ENCODE assay signal across 1 cellular context in the genomic region with DNA sequence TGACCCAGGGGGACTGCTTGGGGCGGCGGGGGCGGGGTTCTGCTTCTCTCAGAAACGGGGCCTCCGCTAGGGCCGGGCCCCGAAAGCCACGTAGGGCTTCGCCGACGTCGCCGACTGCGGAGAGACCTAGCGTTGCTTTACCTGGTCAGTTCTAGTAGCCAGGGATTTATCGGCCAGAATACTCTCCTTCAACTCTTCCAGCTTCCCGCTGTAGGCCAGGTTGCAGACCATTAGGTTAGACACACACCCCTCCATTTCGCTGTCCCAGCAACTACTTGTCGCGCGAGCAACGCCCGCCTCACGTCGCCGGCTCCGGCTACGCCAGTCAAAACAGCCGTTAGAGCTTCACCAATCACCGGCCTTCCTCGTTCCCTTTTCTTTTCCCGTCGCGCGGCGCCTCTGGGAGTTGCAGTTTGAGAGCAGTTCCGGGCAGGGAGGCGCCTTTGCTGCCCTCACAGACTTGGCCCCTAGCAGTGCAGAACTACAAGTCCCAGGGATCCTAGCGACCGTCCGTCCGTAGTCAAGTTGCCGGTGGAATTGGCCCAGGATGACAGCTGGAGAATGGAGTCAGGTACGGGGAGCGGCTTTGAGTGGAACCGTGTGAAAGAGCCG.
A peak's percentile ranks its signal among the peaks of the same experiment; 100 is the strongest.
TF ChIP-seq lines count a peak whose summit lies in the region.

A gene with protein sequence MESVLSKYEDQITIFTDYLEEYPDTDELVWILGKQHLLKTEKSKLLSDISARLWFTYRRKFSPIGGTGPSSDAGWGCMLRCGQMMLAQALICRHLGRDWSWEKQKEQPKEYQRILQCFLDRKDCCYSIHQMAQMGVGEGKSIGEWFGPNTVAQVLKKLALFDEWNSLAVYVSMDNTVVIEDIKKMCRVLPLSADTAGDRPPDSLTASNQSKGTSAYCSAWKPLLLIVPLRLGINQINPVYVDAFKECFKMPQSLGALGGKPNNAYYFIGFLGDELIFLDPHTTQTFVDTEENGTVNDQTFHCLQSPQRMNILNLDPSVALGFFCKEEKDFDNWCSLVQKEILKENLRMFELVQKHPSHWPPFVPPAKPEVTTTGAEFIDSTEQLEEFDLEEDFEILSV (plus strand): TSS at position 513 of the 612 bp plus-strand sequence. CDS start 49 bp downstream, at position 562.
A gene with protein sequence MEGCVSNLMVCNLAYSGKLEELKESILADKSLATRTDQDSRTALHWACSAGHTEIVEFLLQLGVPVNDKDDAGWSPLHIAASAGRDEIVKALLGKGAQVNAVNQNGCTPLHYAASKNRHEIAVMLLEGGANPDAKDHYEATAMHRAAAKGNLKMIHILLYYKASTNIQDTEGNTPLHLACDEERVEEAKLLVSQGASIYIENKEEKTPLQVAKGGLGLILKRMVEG (minus strand): TSS at position 277 of the 612 bp plus-strand sequence. CDS start 22 bp downstream, at position 255.

TF ChIP-seq in HEK293, 187 proteins besides CTCF, POLR2A, EP300 and RAD21 (continued from another document and continues in another):
- TF ChIP-seq ZNF16 (tag by site-specific recombination; IDR thresholded peaks at IDR 0.05; ENCODE audit: low read depth) (no peak), ZNF654 (tag by site-specific recombination; IDR thresholded peaks at IDR 0.05; ENCODE audit: low read depth) (no peak), KLF16 (tag by site-specific recombination; IDR thresholded peaks at IDR 0.05) (peak; percentile 72), ZFP37 (tag by site-specific recombination; IDR thresholded peaks at IDR 0.05) (no peak), ZNF211 (tag by site-specific recombination; IDR thresholded peaks at IDR 0.05; ENCODE audit: low read depth) (no peak), ZNF600 (tag by site-specific recombination; IDR thresholded peaks at IDR 0.05) (no peak), SP2 (tag by site-specific recombination; IDR thresholded peaks at IDR 0.05) (peak; percentile 90), BCL11A (tag by site-specific recombination; IDR thresholded peaks at IDR 0.05; ENCODE audit: low read depth) (no peak), ZNF214 (tag by site-specific recombination; IDR thresholded peaks at IDR 0.05; ENCODE audit: borderline replicate concordance) (no peak), SALL2 (tag by site-specific recombination; IDR thresholded peaks at IDR 0.05; ENCODE audit: borderline replicate concordance) (no peak), ZNF121 (tag by site-specific recombination; IDR thresholded peaks at IDR 0.05) (no peak), ZNF133 (tag by site-specific recombination; IDR thresholded peaks at IDR 0.05) (no peak), SETDB1 (IDR thresholded peaks at IDR 0.05; ENCODE audit: insufficient read length, low read length) (no peak), GLIS2 (tag by site-specific recombination; IDR thresholded peaks at IDR 0.05) (peak; percentile 89), ZIC2 (tag by site-specific recombination; IDR thresholded peaks at IDR 0.05) (no peak), ZNF473 (tag by site-specific recombination; IDR thresholded peaks at IDR 0.05) (no peak), ZFP69B (tag by site-specific recombination; IDR thresholded peaks at IDR 0.05) (no peak), ZNF146 (tag by site-specific recombination; IDR thresholded peaks at IDR 0.05) (no peak), EGR2 (tag by site-specific recombination; IDR thresholded peaks at IDR 0.05; ENCODE audit: low read depth) (no peak), KLF9 (tag by site-specific recombination; IDR thresholded peaks at IDR 0.05; ENCODE audit: low read depth) (peak; percentile 85), ZNF155 (tag by site-specific recombination; IDR thresholded peaks at IDR 0.05) (no peak), ZNF624 (tag by site-specific recombination; IDR thresholded peaks at IDR 0.05) (no peak), ZNF596 (tag by site-specific recombination; IDR thresholded peaks at IDR 0.05) (no peak)
- TF ChIP-seq, protein P1, sequence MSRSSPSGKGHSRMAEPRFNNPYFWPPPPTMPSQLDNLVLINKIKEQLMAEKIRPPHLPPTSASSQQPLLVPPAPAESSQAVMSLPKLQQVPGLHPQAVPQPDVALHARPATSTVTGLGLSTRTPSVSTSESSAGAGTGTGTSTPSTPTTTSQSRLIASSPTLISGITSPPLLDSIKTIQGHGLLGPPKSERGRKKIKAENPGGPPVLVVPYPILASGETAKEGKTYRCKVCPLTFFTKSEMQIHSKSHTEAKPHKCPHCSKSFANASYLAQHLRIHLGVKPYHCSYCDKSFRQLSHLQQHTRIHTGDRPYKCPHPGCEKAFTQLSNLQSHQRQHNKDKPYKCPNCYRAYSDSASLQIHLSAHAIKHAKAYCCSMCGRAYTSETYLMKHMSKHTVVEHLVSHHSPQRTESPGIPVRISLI (tag by site-specific recombination; IDR thresholded peaks at IDR 0.05) = no peak
- TF ChIP-seq, protein P2, sequence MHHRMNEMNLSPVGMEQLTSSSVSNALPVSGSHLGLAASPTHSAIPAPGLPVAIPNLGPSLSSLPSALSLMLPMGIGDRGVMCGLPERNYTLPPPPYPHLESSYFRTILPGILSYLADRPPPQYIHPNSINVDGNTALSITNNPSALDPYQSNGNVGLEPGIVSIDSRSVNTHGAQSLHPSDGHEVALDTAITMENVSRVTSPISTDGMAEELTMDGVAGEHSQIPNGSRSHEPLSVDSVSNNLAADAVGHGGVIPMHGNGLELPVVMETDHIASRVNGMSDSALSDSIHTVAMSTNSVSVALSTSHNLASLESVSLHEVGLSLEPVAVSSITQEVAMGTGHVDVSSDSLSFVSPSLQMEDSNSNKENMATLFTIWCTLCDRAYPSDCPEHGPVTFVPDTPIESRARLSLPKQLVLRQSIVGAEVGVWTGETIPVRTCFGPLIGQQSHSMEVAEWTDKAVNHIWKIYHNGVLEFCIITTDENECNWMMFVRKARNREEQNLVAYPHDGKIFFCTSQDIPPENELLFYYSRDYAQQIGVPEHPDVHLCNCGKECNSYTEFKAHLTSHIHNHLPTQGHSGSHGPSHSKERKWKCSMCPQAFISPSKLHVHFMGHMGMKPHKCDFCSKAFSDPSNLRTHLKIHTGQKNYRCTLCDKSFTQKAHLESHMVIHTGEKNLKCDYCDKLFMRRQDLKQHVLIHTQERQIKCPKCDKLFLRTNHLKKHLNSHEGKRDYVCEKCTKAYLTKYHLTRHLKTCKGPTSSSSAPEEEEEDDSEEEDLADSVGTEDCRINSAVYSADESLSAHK (tag by site-specific recombination; IDR thresholded peaks at IDR 0.05) = no peak
- TF ChIP-seq, protein P3, sequence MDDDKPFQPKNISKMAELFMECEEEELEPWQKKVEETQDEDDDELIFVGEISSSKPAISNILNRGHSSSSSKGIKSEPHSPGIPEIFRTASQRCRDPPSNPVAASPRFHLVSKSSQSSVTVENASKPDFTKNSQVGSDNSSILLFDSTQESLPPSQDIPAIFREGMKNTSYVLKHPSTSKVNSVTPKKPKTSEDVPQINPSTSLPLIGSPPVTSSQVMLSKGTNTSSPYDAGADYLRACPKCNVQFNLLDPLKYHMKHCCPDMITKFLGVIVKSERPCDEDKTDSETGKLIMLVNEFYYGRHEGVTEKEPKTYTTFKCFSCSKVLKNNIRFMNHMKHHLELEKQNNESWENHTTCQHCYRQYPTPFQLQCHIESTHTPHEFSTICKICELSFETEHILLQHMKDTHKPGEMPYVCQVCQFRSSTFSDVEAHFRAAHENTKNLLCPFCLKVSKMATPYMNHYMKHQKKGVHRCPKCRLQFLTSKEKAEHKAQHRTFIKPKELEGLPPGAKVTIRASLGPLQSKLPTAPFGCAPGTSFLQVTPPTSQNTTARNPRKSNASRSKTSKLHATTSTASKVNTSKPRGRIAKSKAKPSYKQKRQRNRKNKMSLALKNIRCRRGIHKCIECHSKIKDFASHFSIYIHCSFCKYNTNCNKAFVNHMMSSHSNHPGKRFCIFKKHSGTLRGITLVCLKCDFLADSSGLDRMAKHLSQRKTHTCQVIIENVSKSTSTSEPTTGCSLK (tag by site-specific recombination; IDR thresholded peaks at IDR 0.05) = no peak
- TF ChIP-seq, protein P4, sequence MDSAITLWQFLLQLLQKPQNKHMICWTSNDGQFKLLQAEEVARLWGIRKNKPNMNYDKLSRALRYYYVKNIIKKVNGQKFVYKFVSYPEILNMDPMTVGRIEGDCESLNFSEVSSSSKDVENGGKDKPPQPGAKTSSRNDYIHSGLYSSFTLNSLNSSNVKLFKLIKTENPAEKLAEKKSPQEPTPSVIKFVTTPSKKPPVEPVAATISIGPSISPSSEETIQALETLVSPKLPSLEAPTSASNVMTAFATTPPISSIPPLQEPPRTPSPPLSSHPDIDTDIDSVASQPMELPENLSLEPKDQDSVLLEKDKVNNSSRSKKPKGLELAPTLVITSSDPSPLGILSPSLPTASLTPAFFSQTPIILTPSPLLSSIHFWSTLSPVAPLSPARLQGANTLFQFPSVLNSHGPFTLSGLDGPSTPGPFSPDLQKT (IDR thresholded peaks at IDR 0.05; ENCODE audit: borderline replicate concordance, low read depth, low read length) = no peak
- TF ChIP-seq, protein P5, sequence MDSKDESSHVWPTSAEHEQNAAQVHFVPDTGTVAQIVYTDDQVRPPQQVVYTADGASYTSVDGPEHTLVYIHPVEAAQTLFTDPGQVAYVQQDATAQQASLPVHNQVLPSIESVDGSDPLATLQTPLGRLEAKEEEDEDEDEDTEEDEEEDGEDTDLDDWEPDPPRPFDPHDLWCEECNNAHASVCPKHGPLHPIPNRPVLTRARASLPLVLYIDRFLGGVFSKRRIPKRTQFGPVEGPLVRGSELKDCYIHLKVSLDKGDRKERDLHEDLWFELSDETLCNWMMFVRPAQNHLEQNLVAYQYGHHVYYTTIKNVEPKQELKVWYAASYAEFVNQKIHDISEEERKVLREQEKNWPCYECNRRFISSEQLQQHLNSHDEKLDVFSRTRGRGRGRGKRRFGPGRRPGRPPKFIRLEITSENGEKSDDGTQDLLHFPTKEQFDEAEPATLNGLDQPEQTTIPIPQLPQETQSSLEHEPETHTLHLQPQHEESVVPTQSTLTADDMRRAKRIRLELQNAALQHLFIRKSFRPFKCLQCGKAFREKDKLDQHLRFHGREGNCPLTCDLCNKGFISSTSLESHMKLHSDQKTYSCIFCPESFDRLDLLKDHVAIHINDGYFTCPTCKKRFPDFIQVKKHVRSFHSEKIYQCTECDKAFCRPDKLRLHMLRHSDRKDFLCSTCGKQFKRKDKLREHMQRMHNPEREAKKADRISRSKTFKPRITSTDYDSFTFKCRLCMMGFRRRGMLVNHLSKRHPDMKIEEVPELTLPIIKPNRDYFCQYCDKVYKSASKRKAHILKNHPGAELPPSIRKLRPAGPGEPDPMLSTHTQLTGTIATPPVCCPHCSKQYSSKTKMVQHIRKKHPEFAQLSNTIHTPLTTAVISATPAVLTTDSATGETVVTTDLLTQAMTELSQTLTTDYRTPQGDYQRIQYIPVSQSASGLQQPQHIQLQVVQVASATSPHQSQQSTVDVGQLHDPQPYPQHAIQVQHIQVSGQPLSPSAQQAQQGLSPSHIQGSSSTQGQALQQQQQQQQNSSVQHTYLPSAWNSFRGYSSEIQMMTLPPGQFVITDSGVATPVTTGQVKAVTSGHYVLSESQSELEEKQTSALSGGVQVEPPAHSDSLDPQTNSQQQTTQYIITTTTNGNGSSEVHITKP (tag by site-specific recombination; IDR thresholded peaks at IDR 0.05) = peak; percentile 93
- TF ChIP-seq, protein P6, sequence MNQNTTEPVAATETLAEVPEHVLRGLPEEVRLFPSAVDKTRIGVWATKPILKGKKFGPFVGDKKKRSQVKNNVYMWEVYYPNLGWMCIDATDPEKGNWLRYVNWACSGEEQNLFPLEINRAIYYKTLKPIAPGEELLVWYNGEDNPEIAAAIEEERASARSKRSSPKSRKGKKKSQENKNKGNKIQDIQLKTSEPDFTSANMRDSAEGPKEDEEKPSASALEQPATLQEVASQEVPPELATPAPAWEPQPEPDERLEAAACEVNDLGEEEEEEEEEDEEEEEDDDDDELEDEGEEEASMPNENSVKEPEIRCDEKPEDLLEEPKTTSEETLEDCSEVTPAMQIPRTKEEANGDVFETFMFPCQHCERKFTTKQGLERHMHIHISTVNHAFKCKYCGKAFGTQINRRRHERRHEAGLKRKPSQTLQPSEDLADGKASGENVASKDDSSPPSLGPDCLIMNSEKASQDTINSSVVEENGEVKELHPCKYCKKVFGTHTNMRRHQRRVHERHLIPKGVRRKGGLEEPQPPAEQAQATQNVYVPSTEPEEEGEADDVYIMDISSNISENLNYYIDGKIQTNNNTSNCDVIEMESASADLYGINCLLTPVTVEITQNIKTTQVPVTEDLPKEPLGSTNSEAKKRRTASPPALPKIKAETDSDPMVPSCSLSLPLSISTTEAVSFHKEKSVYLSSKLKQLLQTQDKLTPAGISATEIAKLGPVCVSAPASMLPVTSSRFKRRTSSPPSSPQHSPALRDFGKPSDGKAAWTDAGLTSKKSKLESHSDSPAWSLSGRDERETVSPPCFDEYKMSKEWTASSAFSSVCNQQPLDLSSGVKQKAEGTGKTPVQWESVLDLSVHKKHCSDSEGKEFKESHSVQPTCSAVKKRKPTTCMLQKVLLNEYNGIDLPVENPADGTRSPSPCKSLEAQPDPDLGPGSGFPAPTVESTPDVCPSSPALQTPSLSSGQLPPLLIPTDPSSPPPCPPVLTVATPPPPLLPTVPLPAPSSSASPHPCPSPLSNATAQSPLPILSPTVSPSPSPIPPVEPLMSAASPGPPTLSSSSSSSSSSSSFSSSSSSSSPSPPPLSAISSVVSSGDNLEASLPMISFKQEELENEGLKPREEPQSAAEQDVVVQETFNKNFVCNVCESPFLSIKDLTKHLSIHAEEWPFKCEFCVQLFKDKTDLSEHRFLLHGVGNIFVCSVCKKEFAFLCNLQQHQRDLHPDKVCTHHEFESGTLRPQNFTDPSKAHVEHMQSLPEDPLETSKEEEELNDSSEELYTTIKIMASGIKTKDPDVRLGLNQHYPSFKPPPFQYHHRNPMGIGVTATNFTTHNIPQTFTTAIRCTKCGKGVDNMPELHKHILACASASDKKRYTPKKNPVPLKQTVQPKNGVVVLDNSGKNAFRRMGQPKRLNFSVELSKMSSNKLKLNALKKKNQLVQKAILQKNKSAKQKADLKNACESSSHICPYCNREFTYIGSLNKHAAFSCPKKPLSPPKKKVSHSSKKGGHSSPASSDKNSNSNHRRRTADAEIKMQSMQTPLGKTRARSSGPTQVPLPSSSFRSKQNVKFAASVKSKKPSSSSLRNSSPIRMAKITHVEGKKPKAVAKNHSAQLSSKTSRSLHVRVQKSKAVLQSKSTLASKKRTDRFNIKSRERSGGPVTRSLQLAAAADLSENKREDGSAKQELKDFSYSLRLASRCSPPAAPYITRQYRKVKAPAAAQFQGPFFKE (tag by site-specific recombination; IDR thresholded peaks at IDR 0.05; ENCODE audit: borderline replicate concordance) = no peak
- TF ChIP-seq, protein P7, sequence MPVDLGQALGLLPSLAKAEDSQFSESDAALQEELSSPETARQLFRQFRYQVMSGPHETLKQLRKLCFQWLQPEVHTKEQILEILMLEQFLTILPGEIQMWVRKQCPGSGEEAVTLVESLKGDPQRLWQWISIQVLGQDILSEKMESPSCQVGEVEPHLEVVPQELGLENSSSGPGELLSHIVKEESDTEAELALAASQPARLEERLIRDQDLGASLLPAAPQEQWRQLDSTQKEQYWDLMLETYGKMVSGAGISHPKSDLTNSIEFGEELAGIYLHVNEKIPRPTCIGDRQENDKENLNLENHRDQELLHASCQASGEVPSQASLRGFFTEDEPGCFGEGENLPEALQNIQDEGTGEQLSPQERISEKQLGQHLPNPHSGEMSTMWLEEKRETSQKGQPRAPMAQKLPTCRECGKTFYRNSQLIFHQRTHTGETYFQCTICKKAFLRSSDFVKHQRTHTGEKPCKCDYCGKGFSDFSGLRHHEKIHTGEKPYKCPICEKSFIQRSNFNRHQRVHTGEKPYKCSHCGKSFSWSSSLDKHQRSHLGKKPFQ (tag by site-specific recombination; IDR thresholded peaks at IDR 0.05) = no peak
- TF ChIP-seq, protein P8, sequence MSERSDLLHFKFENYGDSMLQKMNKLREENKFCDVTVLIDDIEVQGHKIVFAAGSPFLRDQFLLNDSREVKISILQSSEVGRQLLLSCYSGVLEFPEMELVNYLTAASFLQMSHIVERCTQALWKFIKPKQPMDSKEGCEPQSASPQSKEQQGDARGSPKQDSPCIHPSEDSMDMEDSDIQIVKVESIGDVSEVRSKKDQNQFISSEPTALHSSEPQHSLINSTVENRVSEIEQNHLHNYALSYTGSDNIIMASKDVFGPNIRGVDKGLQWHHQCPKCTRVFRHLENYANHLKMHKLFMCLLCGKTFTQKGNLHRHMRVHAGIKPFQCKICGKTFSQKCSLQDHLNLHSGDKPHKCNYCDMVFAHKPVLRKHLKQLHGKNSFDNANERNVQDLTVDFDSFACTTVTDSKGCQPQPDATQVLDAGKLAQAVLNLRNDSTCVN (tag by site-specific recombination; optimal IDR thresholded peaks at IDR 0.05) = peak; percentile 46
